ENCODE assay signal across 8 cellular contexts in the genomic region with DNA sequence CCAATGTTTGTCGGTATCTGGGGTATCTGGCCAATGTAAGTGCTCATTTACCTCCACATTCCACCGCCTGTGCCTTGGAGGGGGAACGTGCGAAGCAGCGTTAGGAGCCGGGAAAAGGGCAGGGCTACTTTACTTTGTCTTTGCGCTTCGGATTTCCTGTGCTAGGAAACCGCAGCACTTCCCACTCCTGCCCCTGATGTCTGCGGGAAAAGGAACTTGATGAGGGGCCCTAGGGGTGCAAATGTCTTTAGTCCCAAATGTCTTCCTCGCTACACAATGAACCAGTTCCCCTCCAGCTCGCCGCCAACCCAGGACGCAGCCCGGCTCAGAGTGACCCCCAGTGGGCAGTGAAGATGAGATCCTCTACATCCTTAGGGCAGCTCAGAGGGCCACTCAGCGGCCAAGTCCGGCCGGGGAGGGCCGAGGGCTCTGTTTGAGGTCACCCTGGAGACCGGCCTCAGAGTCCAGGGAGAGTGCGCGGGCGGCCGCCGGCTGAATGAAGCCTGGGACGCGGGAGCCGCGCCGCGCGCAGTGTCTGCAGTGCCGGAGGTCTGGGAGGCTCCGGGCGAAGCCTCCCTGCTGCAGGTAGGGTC. TPM values are rescaled to one million over a fixed set of nuclear protein-coding genes. Genes with fewer than 3 reads are reported as not detected.
A peak's percentile ranks its signal among the peaks of the same experiment; 100 is the strongest.
DNase-seq lines count a peak whose midpoint lies in the region; ATAC-seq and TF ChIP-seq lines count a peak whose summit lies in the region.

A gene with protein sequence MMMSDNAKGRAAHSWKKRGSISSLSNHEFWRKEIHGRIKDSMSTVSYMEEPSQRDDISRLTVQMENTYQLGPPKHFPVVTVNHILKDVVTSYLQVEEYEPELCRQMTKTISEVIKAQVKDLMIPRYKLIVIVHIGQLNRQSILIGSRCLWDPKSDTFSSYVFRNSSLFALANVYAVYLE (plus strand): TSS at position 460 of the 593 bp plus-strand sequence. CDS start 2,200 bp downstream, outside the sequence.

- no peak for DNase-seq in activated CD4-positive, alpha-beta T cell treated with anti-CD3 and anti-CD28 coated beads, Interleukin-2, amount 10 ng/mL, durations not matched to agents 24 days and 14 days
- no peak for DNase-seq in activated CD4-positive, alpha-beta T cell treated with anti-CD3 and anti-CD28 coated beads for 1 hour
- DNase-seq in UCSD-AML1 (lab: John Stamatoyannopoulos, UW; ENCODE audit: unreplicated experiment) (peak; percentile 85), fibroblast of mammary gland (ENCODE audit: low read depth) (peak; percentile 67), uterus (peak; percentile 24 to 26), T1000 (lab: John Stamatoyannopoulos, UW) (no peak)

- peaks cover 68% of the 10 kb centered on the region for H3K27me3 Mint-ChIP-seq in activated CD4-positive, alpha-beta T cell treated with anti-CD3 and anti-CD28 coated beads, Interleukin-2, amount 10 ng/mL, durations not matched to agents 24 days and 14 days

- H3K4me3 Mint-ChIP-seq in activated CD4-positive, alpha-beta T cell treated with anti-CD3 and anti-CD28 coated beads, Interleukin-2, amount 10 ng/mL, durations not matched to agents 24 days and 14 days, result peak within 1 kb of the TSS; percentile 77

- H3K36me3 Mint-ChIP-seq in activated CD4-positive, alpha-beta T cell treated with anti-CD3 and anti-CD28 coated beads, Interleukin-2, amount 10 ng/mL, durations not matched to agents 24 days and 14 days (ENCODE audit: low read depth), result no peaks in the 10 kb centered on the region

- no peaks in the 10 kb centered on the region for H3K36me3 ChIP-seq in muscle layer of duodenum (ENCODE audit: control insufficient read depth in 1 of 2, insufficient read depth in 2 of 2, low read length in 2 of 2)
- no peaks in the 10 kb centered on the region for H3K36me3 ChIP-seq in uterus

- intact Hi-C loops in activated CD4-positive, alpha-beta T cell treated with anti-CD3 and anti-CD28 coated beads, Interleukin-2, amount 10 ng/mL, durations not matched to agents 24 days and 14 days (cut with micrococcal nuclease), result no loop called here
- intact Hi-C loops in uterus (cut with DNase I; ENCODE audit: low total_unique reads), result no loop called here

- TF ChIP-seq POLR2A in uterus (IDR thresholded peaks at IDR 0.05), result no peak

- H3K4me3 ChIP-seq in fibroblast of mammary gland (ENCODE audit: control insufficient read depth, low read depth, low read length), result peak within 1 kb of the TSS; percentile 46
- H3K4me3 ChIP-seq in muscle layer of duodenum (ENCODE audit: low read depth in 1 of 2, low read length in 2 of 2), result peak within 1 kb of the TSS; percentile 49 to 66
- H3K4me3 ChIP-seq in uterus, result peak within 1 kb of the TSS; percentile 11 to 16

- H3K9me3 ChIP-seq in muscle layer of duodenum (ENCODE audit: control insufficient read depth in 1 of 2, low read length in 2 of 2) (no peaks in the 10 kb centered on the region), uterus (no peaks in the 10 kb centered on the region)

- no peak for ATAC-seq in GM21515 (IDR thresholded peaks at IDR 0.05; ENCODE audit: unreplicated experiment)

- H3K27me3 ChIP-seq in muscle layer of duodenum (ENCODE audit: low read depth, low read length) (no peaks in the 10 kb centered on the region), uterus (no peaks in the 10 kb centered on the region)

- no peaks in the 10 kb centered on the region for H3K9me3 Mint-ChIP-seq in activated CD4-positive, alpha-beta T cell treated with anti-CD3 and anti-CD28 coated beads, Interleukin-2, amount 10 ng/mL, durations not matched to agents 24 days and 14 days

- H3K27ac ChIP-seq in muscle layer of duodenum (ENCODE audit: low read length) (no peak within 1 kb of the TSS), uterus (peak within 1 kb of the TSS in 1 of 2 donors; percentile 6)

- H3K27ac Mint-ChIP-seq in activated CD4-positive, alpha-beta T cell treated with anti-CD3 and anti-CD28 coated beads, Interleukin-2, amount 10 ng/mL, durations not matched to agents 24 days and 14 days, result no peak within 1 kb of the TSS

- H3K4me1 ChIP-seq in muscle layer of duodenum (ENCODE audit: control insufficient read depth in 1 of 2, insufficient read depth in 2 of 2, low read length in 2 of 2) (peaks cover 0 to 5% of the 10 kb centered on the region in 2 donors), uterus (no peaks in the 10 kb centered on the region)

- H3K4me1 Mint-ChIP-seq in activated CD4-positive, alpha-beta T cell treated with anti-CD3 and anti-CD28 coated beads, Interleukin-2, amount 10 ng/mL, durations not matched to agents 24 days and 14 days, result peaks cover 16% of the 10 kb centered on the region

- peak; percentile 24 for TF ChIP-seq CTCF in fibroblast of mammary gland (conservative IDR thresholded peaks at IDR 0.05; ENCODE audit: control insufficient read depth, insufficient read depth, low read depth, low read length)
- TF ChIP-seq CTCF in uterus (IDR thresholded peaks at IDR 0.05), result no peak

RNA-seq across cellular contexts. Expression of the gene that starts here (rescaled TPM):
- not detected in 2 replicates for total RNA-seq in activated CD4-positive, alpha-beta T cell treated with anti-CD3 and anti-CD28 coated beads, Interleukin-2, amount 10 ng/mL, durations not matched to agents 24 days and 14 days
- total RNA-seq in uterus, result 1 to 10 TPM in 2 of 4 donors, not detected in 2; 1.3 to 1.5 TPM

Comparison
In these comparisons a context has a peak if more than half of its experiments do, and no peak if none do; other contexts are left out.
1. DNase-seq: peak in UCSD-AML1 (single experiment), fibroblast of mammary gland (single experiment) and uterus (2 of 2); none in activated CD4-positive, alpha-beta T cell treated with anti-CD3 and anti-CD28 coated beads, Interleukin-2, amount 10 ng/mL, durations not matched to agents 24 days and 14 days (single experiment), activated CD4-positive, alpha-beta T cell treated with anti-CD3 and anti-CD28 coated beads for 1 hour (single experiment) and T1000 (single experiment).
2. Peak in every context shown above with its lines, with median percentiles within 50 percentile points of each other: H3K4me3 ChIP-seq.